ENCODE assay signal across 9 cellular contexts in genomic region chr5:114305402-114306207, GRCh38. TPM values are rescaled to one million over a fixed set of nuclear protein-coding genes. Genes with fewer than 3 reads are reported as not detected.
DNase-seq lines count a peak whose midpoint lies in the region; ATAC-seq and TF ChIP-seq lines count a peak whose summit lies in the region.
"Had no signal": no experiment of that assay in that cellular context is flagged by ENCODE, and none has a peak within 500 bp of the region (broad histone marks: within the 10 kb centered on the region; RNA-seq: fewer than 3 reads in every experiment).

No MANE protein-coding gene starts in this region.

- peak overlapping the region; percentile 10 for H3K56ac ChIP-seq in mesendoderm (ENCODE audit: low read length)

- TF ChIP-seq CTCF in GM12872 (IDR thresholded peaks at IDR 0.05; ENCODE audit: insufficient read depth, low read depth, low read length), result peak; percentile 52
- TF ChIP-seq CTCF in VCaP (conservative IDR thresholded peaks at IDR 0.05), result peak; percentile 84
- TF ChIP-seq CTCF in thyroid gland (IDR thresholded peaks at IDR 0.05), result peak in 1 of 6 experiments; percentile 28

- H3K23ac ChIP-seq in mesendoderm (ENCODE audit: low read length), result no peak overlapping the region

- H4K8ac ChIP-seq in mesendoderm (ENCODE audit: low read depth, low read length), result no peak overlapping the region

- H4K5ac ChIP-seq in mesendoderm (ENCODE audit: low read length), result no peak overlapping the region

- H3K9ac ChIP-seq in mesendoderm (ENCODE audit: low read length), result no peak overlapping the region

- intact Hi-C loops in thyroid gland (cut with DNase I), result no loop called here

- no peaks in the 10 kb centered on the region for H3K79me1 ChIP-seq in mesendoderm (ENCODE audit: low read length)

- H3K4me2 ChIP-seq in mesendoderm (ENCODE audit: low read length), result no peak overlapping the region

- no peak for TF ChIP-seq POLR2A in thyroid gland (IDR thresholded peaks at IDR 0.05)

- no peak overlapping the region for H3K4ac ChIP-seq in mesendoderm (ENCODE audit: low read depth, low read length)

- H3K9me3 ChIP-seq in thyroid gland, result no peaks in the 10 kb centered on the region

- H2BK15ac ChIP-seq in mesendoderm (replicated peaks; ENCODE audit: low read depth), result no peak overlapping the region

- H3K18ac ChIP-seq in mesendoderm (ENCODE audit: low read length), result no peak overlapping the region

- peak; percentile 63 for ATAC-seq in HG02885 (IDR thresholded peaks at IDR 0.05; ENCODE audit: poor library complexity, unreplicated experiment)
- no peak for ATAC-seq in HG03280 (IDR thresholded peaks at IDR 0.05; ENCODE audit: unreplicated experiment)
- no peak for ATAC-seq in GM21737 (IDR thresholded peaks at IDR 0.05; ENCODE audit: unreplicated experiment)

- no peak overlapping the region for H2BK5ac ChIP-seq in mesendoderm (ENCODE audit: low read length)

- H3K4me3 ChIP-seq in mesendoderm (ENCODE audit: low read length) (no peak overlapping the region), thyroid gland (replicated peaks in 1 of 3) (no peak overlapping the region)

- no peak overlapping the region for H2BK120ac ChIP-seq in mesendoderm (ENCODE audit: low read depth, low read length)

- H3K27me3 ChIP-seq in mesendoderm (ENCODE audit: insufficient read depth, low read length, poor library complexity) (no peaks in the 10 kb centered on the region), thyroid gland (no peaks in the 10 kb centered on the region)

- WGBS in mesendoderm (ENCODE audit: extremely low coverage, insufficient coverage, low lambda C conversion rate), result no CpG with 5 or more reads among the region's 1 CpG
- WGBS in thyroid gland, 2 donors, result 100% methylated on average over 1 of the region's 1 CpG

- DNase-seq in mesendoderm, result peak; percentile 55
- no peak for DNase-seq in HK-2 (ENCODE audit: unreplicated experiment)
- no peak for DNase-seq in thyroid gland
- DNase-seq: NCI-H1436 treated with DMSO at 0.1 percent for 48 hours had no signal

- H3K79me2 ChIP-seq in mesendoderm (ENCODE audit: control insufficient read depth, insufficient read depth, low read length), result no peaks in the 10 kb centered on the region

- H2AK5ac ChIP-seq in mesendoderm (ENCODE audit: low read length), result no peak overlapping the region

- H3K36me3 ChIP-seq in mesendoderm (ENCODE audit: control insufficient read depth, insufficient read depth, low read length) (no peaks in the 10 kb centered on the region), thyroid gland (no peaks in the 10 kb centered on the region)

- H3K27ac ChIP-seq in VCaP (peak overlapping the region; percentile 45; the same call in 1 of the 2 replicates), mesendoderm (ENCODE audit: low read depth, low read length) (no peak overlapping the region), thyroid gland (no peak overlapping the region)

- H3K4me1 ChIP-seq in mesendoderm (ENCODE audit: control insufficient read depth, low read depth, low read length) (peaks cover 3% of the 10 kb centered on the region), thyroid gland (no peaks in the 10 kb centered on the region)

RNA-seq across cellular contexts. Expression of gene KCNN2, which starts 56.3 kb away (rescaled TPM):
- polyA plus RNA-seq in mesendoderm (2013, experiment 1 of 2), result 3.8 TPM
- 4.0 TPM for polyA plus RNA-seq in mesendoderm (2013, experiment 2 of 2)
- total RNA-seq in thyroid gland, result under 1 TPM in 2 of 4 donors, not detected in 2; 0.27 to 0.34 TPM
